ENCODE assay signal across 29 cellular contexts in genomic region chr1:31776032-31776431, GRCh38. TPM values are rescaled to one million over a fixed set of nuclear protein-coding genes. Genes with fewer than 3 reads are reported as not detected.
"Had no signal": no experiment of that assay in that cellular context is flagged by ENCODE, and none has a peak within 500 bp of the region (broad histone marks: within the 10 kb centered on the region; RNA-seq: fewer than 3 reads in every experiment).

No MANE protein-coding gene starts in this region.

- H3K4me3 ChIP-seq: adrenal gland, MG63 had no signal

- H3K4me3 Mint-ChIP-seq: activated CD4-positive, alpha-beta memory T cell treated with anti-CD3 and anti-CD28 coated beads, Interleukin-2, amount 10 ng/mL, durations not matched to agents 7 days and 5 days; activated CD8-positive, alpha-beta memory T cell treated with anti-CD3 and anti-CD28 coated beads, Interleukin-2, amount 10 ng/mL, durations not matched to agents 7 days and 5 days; activated T-cell treated with anti-CD3 and anti-CD28 coated beads, Interleukin-2, amount 50 U/mL, for 72 hours; activated T-helper 17 cell treated with anti-CD3 and anti-CD28 coated beads, Interleukin-2, amount 50 U/mL, for 72 hours had no signal

- H3K36me3 ChIP-seq: adrenal gland, brain microvascular endothelial cell, MG63, WERI-Rb-1 had no signal

- H3K27ac Mint-ChIP-seq: activated CD4-positive, alpha-beta memory T cell treated with anti-CD3 and anti-CD28 coated beads, Interleukin-2, amount 10 ng/mL, durations not matched to agents 7 days and 5 days; activated CD8-positive, alpha-beta memory T cell treated with anti-CD3 and anti-CD28 coated beads, Interleukin-2, amount 10 ng/mL, durations not matched to agents 7 days and 5 days; activated naive CD4-positive, alpha-beta T cell treated with anti-CD3 and anti-CD28 coated beads, Interleukin-2, amount 50 U/mL, for 72 hours; activated T-cell treated with anti-CD3 and anti-CD28 coated beads, Interleukin-2, amount 50 U/mL, for 72 hours; activated T-helper 17 cell treated with anti-CD3 and anti-CD28 coated beads, Interleukin-2, amount 50 U/mL, for 72 hours had no signal

- H3K9me3 Mint-ChIP-seq: activated CD4-positive, alpha-beta memory T cell treated with anti-CD3 and anti-CD28 coated beads, Interleukin-2, amount 10 ng/mL, durations not matched to agents 7 days and 5 days; activated naive CD4-positive, alpha-beta T cell treated with anti-CD3 and anti-CD28 coated beads, Interleukin-2, amount 50 U/mL, for 72 hours; activated T-cell treated with anti-CD3 and anti-CD28 coated beads, Interleukin-2, amount 50 U/mL, for 72 hours; activated T-helper 17 cell treated with anti-CD3 and anti-CD28 coated beads, Interleukin-2, amount 50 U/mL, for 72 hours had no signal

- H3K9me3 ChIP-seq: adrenal gland, MG63 had no signal

- H3K27me3 ChIP-seq: MG63 had no signal

- DNase-seq: activated CD4-positive, alpha-beta memory T cell treated with anti-CD3 and anti-CD28 coated beads, Interleukin-2, amount 10 ng/mL, durations not matched to agents 7 days and 5 days; activated CD4-positive, alpha-beta T cell treated with anti-CD3 and anti-CD28 coated beads for 1 hour; activated CD4-positive, alpha-beta T cell treated with anti-CD3 and anti-CD28 coated beads for 48 hours; activated CD4-positive, CD25-positive, alpha-beta regulatory T cell; activated CD8-positive, alpha-beta memory T cell treated with anti-CD3 and anti-CD28 coated beads for 24 hours; activated CD8-positive, alpha-beta memory T cell treated with anti-CD3 and anti-CD28 coated beads, Interleukin-2, amount 10 ng/mL, durations not matched to agents 7 days and 5 days; activated CD8-positive, alpha-beta memory T cell treated with anti-CD3 and anti-CD28 coated beads, Interleukin-2, amount 50 U/mL, for 48 hours; activated gamma-delta T cell; activated naive CD4-positive, alpha-beta T cell treated with Interleukin-2 at 50 U/mL for 16 hours; activated T-cell treated with anti-CD3 and anti-CD28 coated beads, Interleukin-2, amount 50 U/mL, for 72 hours; adrenal gland; brain microvascular endothelial cell; central memory CD4-positive, alpha-beta T cell; Karpas-422; MG63; NCI-H1048; NCI-H1436; NCI-H1694 treated with DMSO at 0.1 percent for 48 hours; NCI-H2029; NCI-H524 treated with DMSO at 0.1 percent for 48 hours; SHP77 treated with DMSO at 0.1 percent for 48 hours; T1000; WERI-Rb-1 had no signal

- FAIRE-seq: colon had no signal

- H3K27ac ChIP-seq: adrenal gland, brain microvascular endothelial cell, WERI-Rb-1 had no signal

RNA-seq across cellular contexts. Expression of gene SPOCD1, which starts 39.8 kb away (rescaled TPM):
- total RNA-seq: activated CD8-positive, alpha-beta memory T cell treated with anti-CD3 and anti-CD28 coated beads, Interleukin-2, amount 10 ng/mL, durations not matched to agents 7 days and 5 days; cerebellum; T-helper 1 cell treated with Interleukin-12 subunit alpha and Interleukin-12 subunit beta and Interleukin-4 antibody, amounts not matched to agents 30 ng/mL and 1 ng/mL, for 36 hours; T-helper 2 cell treated with Interferon-gamma antibody and Interleukin-4, amounts not matched to agents 100 ng/mL and 5 ng/mL, for 36 hours had no signal
